Comparison of ENCODE assay signal across 1 cellular context in the genomic region with DNA sequence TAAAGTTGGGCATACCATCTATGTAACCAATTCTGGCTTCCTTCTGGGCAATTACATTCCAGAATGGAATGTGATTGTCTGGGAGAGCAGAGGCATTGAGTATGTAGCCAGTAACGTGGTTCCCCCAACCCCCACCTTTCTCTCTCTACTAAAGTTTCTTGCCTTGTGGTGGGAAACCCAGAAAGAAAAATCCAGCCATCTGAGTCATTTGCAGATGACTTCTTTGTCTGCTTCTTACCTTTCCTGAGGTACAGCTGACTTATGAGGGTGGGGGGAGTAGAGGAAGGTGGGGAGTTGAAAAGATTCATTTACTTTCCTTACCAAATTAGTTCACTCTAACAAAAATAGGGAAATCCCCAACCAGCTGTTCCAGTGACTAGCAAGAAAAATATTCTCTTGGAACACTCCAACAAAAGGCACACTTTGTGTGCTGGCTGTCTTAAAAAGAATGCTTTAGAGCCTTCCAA.
TF ChIP-seq lines count a peak whose summit lies in the region.

No MANE protein-coding gene starts in this region.

TF ChIP-seq in SK-N-SH, 30 proteins besides CTCF, POLR2A, EP300 and RAD21 (continued from another document):
- TF ChIP-seq FOSL2 (IDR thresholded peaks at IDR 0.05; ENCODE audit: borderline replicate concordance, low read depth) (peak; percentile 88), RXRA (IDR thresholded peaks at IDR 0.05; ENCODE audit: borderline replicate concordance, low read depth) (peak; percentile 77; the same call in 1 of the 2 replicates), MEF2A (IDR thresholded peaks at IDR 0.05; ENCODE audit: borderline replicate concordance, low read depth) (peak; percentile 51; the same call in 1 of the 2 replicates), RCOR1 (IDR thresholded peaks at IDR 0.05; ENCODE audit: low read length) (no peak), ZBTB33 (IDR thresholded peaks at IDR 0.05; ENCODE audit: borderline replicate concordance, low read depth) (peak; percentile 59; the same call in 1 of the 2 replicates), TEAD4 (IDR thresholded peaks at IDR 0.05; ENCODE audit: borderline replicate concordance, insufficient read depth) (no peak; the same call in 1 of the 2 replicates)
- TF ChIP-seq, protein P1, sequence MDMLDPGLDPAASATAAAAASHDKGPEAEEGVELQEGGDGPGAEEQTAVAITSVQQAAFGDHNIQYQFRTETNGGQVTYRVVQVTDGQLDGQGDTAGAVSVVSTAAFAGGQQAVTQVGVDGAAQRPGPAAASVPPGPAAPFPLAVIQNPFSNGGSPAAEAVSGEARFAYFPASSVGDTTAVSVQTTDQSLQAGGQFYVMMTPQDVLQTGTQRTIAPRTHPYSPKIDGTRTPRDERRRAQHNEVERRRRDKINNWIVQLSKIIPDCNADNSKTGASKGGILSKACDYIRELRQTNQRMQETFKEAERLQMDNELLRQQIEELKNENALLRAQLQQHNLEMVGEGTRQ (IDR thresholded peaks at IDR 0.05; ENCODE audit: borderline replicate concordance, low read depth, low read length): no peak
TF ChIP-seq in SK-N-SH: peak in this region for 12.
